18 cellular contexts compared by ENCODE assay signal in genomic region chr1:114092118-114092517, GRCh38.
DNase-seq lines count a peak whose midpoint lies in the region; TF ChIP-seq lines count a peak whose summit lies in the region.
"Had no signal": no experiment of that assay in that cellular context is flagged by ENCODE, and none has a peak within 500 bp of the region (broad histone marks: within the 10 kb centered on the region; RNA-seq: fewer than 3 reads in every experiment).

No MANE protein-coding gene starts in this region.

- no peak overlapping the region for H4K8ac ChIP-seq in H9 (replicated peaks; ENCODE audit: insufficient read length, low read depth, low read length)

- no peak overlapping the region for H2BK5ac ChIP-seq in H9 (ENCODE audit: insufficient read length, low read length)

- H4K91ac ChIP-seq in H9 (ENCODE audit: insufficient read length, low read depth, low read length): no peak overlapping the region

- H3K9me3 ChIP-seq in A673 (ENCODE audit: low read depth, low read length, poor library complexity, severe bottlenecking) (no peaks in the 10 kb centered on the region), H9 (ENCODE audit: control insufficient read depth, low read depth, low read length) (no peaks in the 10 kb centered on the region), hepatocyte (ENCODE audit: low read depth) (no peaks in the 10 kb centered on the region)
- H3K9me3 ChIP-seq: BE2C; BLaER1 treated with 17β-estradiol and CSF1 and Interleukin-3, amounts not matched to agents 10 nM and 100 nM had no signal

- H3K14ac ChIP-seq in H9 (ENCODE audit: insufficient read depth, low read length): no peak overlapping the region

- peaks cover 64 to 66% of the 10 kb centered on the region in 2 experiments for H3K4me1 Mint-ChIP-seq in H9
- H3K4me1 Mint-ChIP-seq in activated T-helper 2 cell treated with anti-CD3 and anti-CD28 coated beads, Interferon-gamma antibody, Interleukin-2, Interleukin-4, amounts not matched to agents 10 μg/mL and 5 μg/mL and 100 μg/mL, durations not matched to agents 14 hours and 24 hours and 36 hours (ENCODE audit: low read depth): no peaks in the 10 kb centered on the region

- peaks cover 51 to 94% (median 89%) of the 10 kb centered on the region in 3 experiments for H3K36me3 Mint-ChIP-seq in H9 (ENCODE audit: insufficient read depth in 1 of 3, low read depth in 3 of 3)
- no peaks in the 10 kb centered on the region for H3K36me3 Mint-ChIP-seq in activated T-helper 2 cell treated with anti-CD3 and anti-CD28 coated beads, Interferon-gamma antibody, Interleukin-2, Interleukin-4, amounts not matched to agents 10 μg/mL and 5 μg/mL and 100 μg/mL, durations not matched to agents 14 hours and 24 hours and 36 hours (ENCODE audit: low read depth)
- H3K36me3 Mint-ChIP-seq: CD14-positive monocyte; CD8-positive, alpha-beta memory T cell had no signal

- no peak overlapping the region for H2BK12ac ChIP-seq in H9 (ENCODE audit: insufficient read length, low read depth, low read length)

- H3K4me3 Mint-ChIP-seq in H9: no peak overlapping the region
- no peak overlapping the region for H3K4me3 Mint-ChIP-seq in activated T-helper 2 cell treated with anti-CD3 and anti-CD28 coated beads, Interferon-gamma antibody, Interleukin-2, Interleukin-4, amounts not matched to agents 10 μg/mL and 5 μg/mL and 100 μg/mL, durations not matched to agents 14 hours and 24 hours and 36 hours (ENCODE audit: low read depth)
- H3K4me3 Mint-ChIP-seq: CD14-positive monocyte; CD4-positive, alpha-beta T cell; CD8-positive, alpha-beta memory T cell had no signal

- no peak overlapping the region for H3T11ph ChIP-seq in H9 (ENCODE audit: low read length)

- no peak overlapping the region for H2BK20ac ChIP-seq in H9 (ENCODE audit: low read depth, low read length, poor library complexity, severe bottlenecking)

- H2AK5ac ChIP-seq in H9 (ENCODE audit: insufficient read length, low read length): no peak overlapping the region

- CTCF ChIA-PET in A673 (lab: Charles Lee): interaction anchor here (0.6 kb wide), 1 partner anchor 188 kb away, joined by 6 read pairs; the partner anchor contains the start of gene AP4B1

- H2BK120ac ChIP-seq in H9 (ENCODE audit: low read depth, low read length, poor library complexity, severe bottlenecking): no peak overlapping the region

- H2AFZ ChIP-seq in H9 (ENCODE audit: low read length): no peak overlapping the region
- H2AFZ ChIP-seq in hepatocyte: no peak overlapping the region

- peak overlapping the region; percentile 60 for H3K27ac ChIP-seq in A673 (ENCODE audit: low read depth, low read length, poor library complexity, severe bottlenecking)
- no peak overlapping the region for H3K27ac ChIP-seq in H9 (ENCODE audit: insufficient read length, low read depth, low read length)
- H3K27ac ChIP-seq in hepatocyte: peak overlapping the region; percentile 46
- H3K27ac ChIP-seq: BLaER1 treated with 17β-estradiol and CSF1 and Interleukin-3, amounts not matched to agents 10 nM and 100 nM had no signal

- no peaks in the 10 kb centered on the region for H3K9me2 ChIP-seq in hepatocyte (replicated peaks; ENCODE audit: insufficient read depth)

- H3K4ac ChIP-seq in H9 (ENCODE audit: low read depth, low read length): no peak overlapping the region

- H3K79me1 ChIP-seq in H9 (ENCODE audit: insufficient read depth, low read depth, low read length, poor library complexity, severe bottlenecking): no peaks in the 10 kb centered on the region

- H3K4me2 ChIP-seq in H9 (ENCODE audit: insufficient read depth, insufficient read length, low read length) (no peak overlapping the region), hepatocyte (no peak overlapping the region)
- H3K4me2 ChIP-seq: BLaER1 treated with 17β-estradiol and CSF1 and Interleukin-3, amounts not matched to agents 10 nM and 100 nM had no signal

- H3K36me3 ChIP-seq in A673 (ENCODE audit: insufficient read depth, low read length, poor library complexity, severe bottlenecking): peaks cover 73% of the 10 kb centered on the region
- no peaks in the 10 kb centered on the region for H3K36me3 ChIP-seq in hepatocyte (replicated peaks; ENCODE audit: insufficient read depth, low read depth)
- H3K36me3 ChIP-seq: BE2C; BLaER1 treated with 17β-estradiol and CSF1 and Interleukin-3, amounts not matched to agents 10 nM and 100 nM had no signal

- peak overlapping the region in 2 of 3 experiments; percentile 45 to 73; a peak in 2 of 7 replicates for H3K27ac Mint-ChIP-seq in H9
- no peak overlapping the region for H3K27ac Mint-ChIP-seq in activated T-helper 2 cell treated with anti-CD3 and anti-CD28 coated beads, Interferon-gamma antibody, Interleukin-2, Interleukin-4, amounts not matched to agents 10 μg/mL and 5 μg/mL and 100 μg/mL, durations not matched to agents 14 hours and 24 hours and 36 hours
- H3K27ac Mint-ChIP-seq: CD14-positive monocyte; CD4-positive, alpha-beta T cell; CD8-positive, alpha-beta memory T cell had no signal

- H3K27me3 ChIP-seq in A673 (replicated peaks; ENCODE audit: insufficient read depth, low read depth, low read length, poor library complexity): no peaks in the 10 kb centered on the region
- no peaks in the 10 kb centered on the region for H3K27me3 ChIP-seq in H9 (ENCODE audit: insufficient read depth, low read length)
- no peaks in the 10 kb centered on the region for H3K27me3 ChIP-seq in hepatocyte
- H3K27me3 ChIP-seq: BLaER1 treated with 17β-estradiol and CSF1 and Interleukin-3, amounts not matched to agents 10 nM and 100 nM had no signal

- no peaks in the 10 kb centered on the region; the same call in 1 of the 2 replicates for H3K27me3 Mint-ChIP-seq in H9 (ENCODE audit: low read depth)
- H3K27me3 Mint-ChIP-seq in activated T-helper 2 cell treated with anti-CD3 and anti-CD28 coated beads, Interferon-gamma antibody, Interleukin-2, Interleukin-4, amounts not matched to agents 10 μg/mL and 5 μg/mL and 100 μg/mL, durations not matched to agents 14 hours and 24 hours and 36 hours (ENCODE audit: low read depth): peaks cover 18% of the 10 kb centered on the region
- H3K27me3 Mint-ChIP-seq: CD4-positive, alpha-beta T cell had no signal

- no peak for DNase-seq in A673 (ENCODE audit: low spot score)
- no peak for DNase-seq in H9
- DNase-seq in NCI-H2227 treated with DMSO at 0.1 percent for 48 hours (lab: John Stamatoyannopoulos, UW): peak; percentile 69
- no peak for DNase-seq in hepatocyte (ENCODE audit: low spot score)
- DNase-seq in LoVo (ENCODE audit: low spot score): no peak
- no peak for DNase-seq in dermis blood vessel endothelial cell
- DNase-seq in activated T-helper 2 cell treated with anti-CD3 and anti-CD28 coated beads, Interferon-gamma antibody, Interleukin-2, Interleukin-4, amounts not matched to agents 10 μg/mL and 5 μg/mL and 100 μg/mL, durations not matched to agents 14 hours and 24 hours and 36 hours (ENCODE audit: low spot score): no peak
- DNase-seq in DMS53 treated with DMSO at 0.1 percent for 48 hours (lab: John Stamatoyannopoulos, UW; ENCODE audit: unreplicated experiment): no peak
- DNase-seq: BE2C; CD4-positive, alpha-beta T cell; CD8-positive, alpha-beta memory T cell; DMS 273 treated with DMSO at 0.1 percent for 48 hours; DMS79 treated with DMSO at 0.1 percent for 48 hours; GF-D8; GOT3; HCEC 1CT had no signal

- no peak overlapping the region for H2BK15ac ChIP-seq in H9 (ENCODE audit: low read depth, low read length)

- peaks cover 3 to 4% of the 10 kb centered on the region in 2 experiments; a peak in 4 of 5 replicates for H3K9me3 Mint-ChIP-seq in H9
- no peaks in the 10 kb centered on the region for H3K9me3 Mint-ChIP-seq in activated T-helper 2 cell treated with anti-CD3 and anti-CD28 coated beads, Interferon-gamma antibody, Interleukin-2, Interleukin-4, amounts not matched to agents 10 μg/mL and 5 μg/mL and 100 μg/mL, durations not matched to agents 14 hours and 24 hours and 36 hours
- H3K9me3 Mint-ChIP-seq: CD4-positive, alpha-beta T cell; CD8-positive, alpha-beta memory T cell had no signal

- no peaks in the 10 kb centered on the region for H3K79me2 ChIP-seq in H9 (ENCODE audit: insufficient read depth, low read length)
- no peaks in the 10 kb centered on the region for H3K79me2 ChIP-seq in hepatocyte

- H4K20me1 ChIP-seq in H9 (ENCODE audit: control insufficient read depth, insufficient read depth, insufficient read length) (no peaks in the 10 kb centered on the region), hepatocyte (ENCODE audit: insufficient read depth, poor library complexity, severe bottlenecking) (no peaks in the 10 kb centered on the region)
- H4K20me1 ChIP-seq: BLaER1 treated with 17β-estradiol and CSF1 and Interleukin-3, amounts not matched to agents 10 nM and 100 nM had no signal

- H3K4me1 ChIP-seq in A673 (ENCODE audit: insufficient read depth, low read length, poor library complexity, severe bottlenecking): peaks cover 12% of the 10 kb centered on the region
- H3K4me1 ChIP-seq in H9 (ENCODE audit: insufficient read depth, low read length): peaks cover 10% of the 10 kb centered on the region
- H3K4me1 ChIP-seq in hepatocyte (ENCODE audit: insufficient read depth): peaks cover 14% of the 10 kb centered on the region
- H3K4me1 ChIP-seq: BLaER1 treated with 17β-estradiol and CSF1 and Interleukin-3, amounts not matched to agents 10 nM and 100 nM had no signal

- H3K18ac ChIP-seq in H9 (ENCODE audit: insufficient read length, low read depth, low read length): no peak overlapping the region

- no CpG with 5 or more reads among the region's 1 CpG for WGBS in H9 (ENCODE audit: extremely low coverage, insufficient read length, low lambda C conversion rate)
- 86% methylated on average over 1 of the region's 1 CpG for WGBS in hepatocyte (ENCODE audit: low lambda C conversion rate, missing lambda C conversion rate)

- H3K56ac ChIP-seq in H9 (ENCODE audit: insufficient read length, low read depth, low read length): no peak overlapping the region

- no peak for TF ChIP-seq CTCF in A673 (conservative IDR thresholded peaks at IDR 0.05; ENCODE audit: low read depth, low read length)
- no peak for TF ChIP-seq CTCF in H9 (conservative IDR thresholded peaks at IDR 0.05)
- TF ChIP-seq CTCF in hepatocyte (IDR thresholded peaks at IDR 0.05; ENCODE audit: poor library complexity): no peak

- BruUV-seq in A673 (replicated peaks; lab: Mats Ljungman, UMichigan): no TSS peak

- no peak overlapping the region for H3K23ac ChIP-seq in H9 (ENCODE audit: insufficient read length, low read depth, low read length)

- H3K23me2 ChIP-seq in H9 (ENCODE audit: insufficient read length, low read depth, low read length, poor library complexity, severe bottlenecking): no peaks in the 10 kb centered on the region

- intact Hi-C loops in A673 (cut with micrococcal nuclease; ENCODE audit: unreplicated experiment): no loop called here
- intact Hi-C loops in activated T-helper 2 cell treated with anti-CD3 and anti-CD28 coated beads, Interferon-gamma antibody, Interleukin-2, Interleukin-4, amounts not matched to agents 10 μg/mL and 5 μg/mL and 100 μg/mL, durations not matched to agents 14 hours and 24 hours and 36 hours (cut with micrococcal nuclease): no loop called here

- H3K4me3 ChIP-seq in A673 (ENCODE audit: low read depth, low read length, poor library complexity, severe bottlenecking) (no peak overlapping the region), hepatocyte (no peak overlapping the region)
- H3K4me3 ChIP-seq: BLaER1 treated with 17β-estradiol and CSF1 and Interleukin-3, amounts not matched to agents 10 nM and 100 nM had no signal

- H4K5ac ChIP-seq in H9 (ENCODE audit: insufficient read length, low read depth, low read length): no peak overlapping the region

- POLR2A ChIA-PET in A673 (lab: Charles Lee; ENCODE audit: low non-redundant PET): interaction anchor here (0.6 kb wide), 1 partner anchor 16 kb away, joined by 3 read pairs; no protein-coding TSS in a partner anchor

- no peak overlapping the region for H3K9ac ChIP-seq in H9 (ENCODE audit: extremely low read depth, insufficient read length, low read length)
- H3K9ac ChIP-seq: BLaER1 treated with 17β-estradiol and CSF1 and Interleukin-3, amounts not matched to agents 10 nM and 100 nM had no signal
